17 cellular contexts compared by ENCODE assay signal in the genomic region with DNA sequence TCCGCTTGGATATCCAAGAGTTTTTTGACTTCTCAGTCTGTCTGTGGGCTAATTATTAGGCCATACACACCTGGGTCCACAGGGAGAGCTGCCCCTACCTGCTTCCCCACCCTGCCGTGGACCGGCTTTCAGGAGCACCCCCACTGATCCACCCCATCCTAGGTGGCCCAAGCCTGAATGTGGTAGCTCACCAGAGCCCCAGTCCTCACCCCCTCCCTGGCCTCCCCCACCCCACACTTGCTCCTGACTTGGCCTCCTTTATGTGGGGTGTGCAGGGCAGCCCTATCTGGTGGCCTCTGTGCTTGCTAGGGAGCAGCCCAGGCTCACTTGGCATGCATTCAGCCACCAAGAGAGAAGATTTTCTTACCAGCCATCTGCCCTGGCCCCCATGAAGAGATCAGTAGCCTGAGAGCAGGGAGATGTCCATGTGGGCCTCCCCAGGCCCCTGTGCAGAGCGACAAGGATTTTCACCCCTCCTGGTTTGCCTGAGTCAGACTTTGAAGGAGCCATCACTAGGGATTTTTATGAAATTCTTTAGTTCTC. TPM values are rescaled to one million over a fixed set of nuclear protein-coding genes. Genes with fewer than 3 reads are reported as not detected.
DNase-seq lines count a peak whose midpoint lies in the region; ATAC-seq and TF ChIP-seq lines count a peak whose summit lies in the region.
"Had no signal": no experiment of that assay in that cellular context is flagged by ENCODE, and none has a peak within 500 bp of the region (broad histone marks: within the 10 kb centered on the region; RNA-seq: fewer than 3 reads in every experiment).

No MANE protein-coding gene starts in this region.

- H3K9me3 ChIP-seq in BLaER1 (no peaks in the 10 kb centered on the region), Karpas-422 (ENCODE audit: low read length) (no peaks in the 10 kb centered on the region), SU-DHL-6 (ENCODE audit: insufficient read depth, low read length) (no peaks in the 10 kb centered on the region), neuronal stem cell (replicated peaks in 1 of 2; ENCODE audit: control insufficient read depth in 2 of 2, insufficient read depth in 1 of 2, low read depth in 1 of 2, low read length in 2 of 2) (no peaks in the 10 kb centered on the region), right atrium auricular region (no peaks in the 10 kb centered on the region)
- H3K9me3 ChIP-seq: Caco-2 had no signal

- H3K4me1 ChIP-seq in BLaER1: peaks cover 85% of the 10 kb centered on the region
- H3K4me1 ChIP-seq in Karpas-422 (ENCODE audit: low read length): peaks cover 99% of the 10 kb centered on the region
- peaks cover 0 to 5% of the 10 kb centered on the region in 2 donors for H3K4me1 ChIP-seq in neuronal stem cell (ENCODE audit: control insufficient read depth in 2 of 2, insufficient read depth in 1 of 2, low read depth in 1 of 2, low read length in 2 of 2)
- no peaks in the 10 kb centered on the region for H3K4me1 ChIP-seq in right atrium auricular region

- peaks cover 90% of the 10 kb centered on the region for H3F3A ChIP-seq in SU-DHL-6 (ENCODE audit: insufficient read depth)

- H3K9ac ChIP-seq in BLaER1 (peak overlapping the region; percentile 43; the same call in 1 of the 2 replicates), Karpas-422 (ENCODE audit: low read length) (peak overlapping the region; percentile 76), SU-DHL-6 (ENCODE audit: low read length) (peak overlapping the region; percentile 62), neuronal stem cell (ENCODE audit: low read depth, low read length, poor library complexity) (no peak overlapping the region)
- H3K9ac ChIP-seq: GM23248 had no signal

- no peak overlapping the region for H3K4me3 Mint-ChIP-seq in type B pancreatic cell
- H3K4me3 Mint-ChIP-seq: CD14-positive monocyte had no signal

- H3K9me3 Mint-ChIP-seq in type B pancreatic cell: peaks cover 6% of the 10 kb centered on the region
- H3K9me3 Mint-ChIP-seq: CD14-positive monocyte had no signal

- no CpG with 5 or more reads among the region's 4 CpGs for WGBS in neuronal stem cell (ENCODE audit: extremely low coverage in 2 of 2, insufficient read length in 2 of 2, insufficient replicate concordance in 1 of 2), 2 donors

- peak overlapping the region; percentile 91 for H3K4me2 ChIP-seq in BLaER1
- H3K4me2 ChIP-seq in Karpas-422 (ENCODE audit: low read depth, low read length, poor library complexity, severe bottlenecking): peak overlapping the region; percentile 66
- peak overlapping the region; percentile 67 for H3K4me2 ChIP-seq in SU-DHL-6 (ENCODE audit: low read depth, low read length, poor library complexity, severe bottlenecking)
- H3K4me2 ChIP-seq in neuronal stem cell (ENCODE audit: insufficient read depth, low read length, poor library complexity, severe bottlenecking): no peak overlapping the region

- H3K9me2 ChIP-seq in Karpas-422 (replicated peaks; ENCODE audit: insufficient read depth, low read length) (no peaks in the 10 kb centered on the region), SU-DHL-6 (replicated peaks; ENCODE audit: insufficient read depth, low read length) (no peaks in the 10 kb centered on the region)

- H4K20me1 ChIP-seq in BLaER1 (no peaks in the 10 kb centered on the region), Karpas-422 (ENCODE audit: insufficient read depth, low read depth, low read length) (no peaks in the 10 kb centered on the region), SU-DHL-6 (ENCODE audit: low read depth, low read length) (no peaks in the 10 kb centered on the region)

- H3K4me3 ChIP-seq in BLaER1: peak overlapping the region; percentile 19; the same call in 1 of the 2 replicates
- H3K4me3 ChIP-seq in Karpas-422 (ENCODE audit: low read length): peak overlapping the region; percentile 46
- H3K4me3 ChIP-seq in SU-DHL-6 (ENCODE audit: insufficient read depth, low read length, poor library complexity, severe bottlenecking): peak overlapping the region; percentile 42
- H3K4me3 ChIP-seq in neuronal stem cell (ENCODE audit: low read length in 2 of 2): no peak overlapping the region
- H3K4me3 ChIP-seq in right atrium auricular region: no peak overlapping the region
- H3K4me3 ChIP-seq: GM23248 had no signal

- TF ChIP-seq CTCF in SU-DHL-6 (IDR thresholded peaks at IDR 0.05; ENCODE audit: insufficient read depth, low read length, poor library complexity, severe bottlenecking): no peak
- TF ChIP-seq CTCF in right atrium auricular region (IDR thresholded peaks at IDR 0.05): no peak
- no peak for TF ChIP-seq CTCF in type B pancreatic cell (conservative IDR thresholded peaks at IDR 0.05)

- no peak overlapping the region for H2BK120ac ChIP-seq in neuronal stem cell (ENCODE audit: low read depth, low read length)

- no peak overlapping the region for H3K23ac ChIP-seq in neuronal stem cell (ENCODE audit: low read depth, low read length, poor library complexity)

- H3K36me3 Mint-ChIP-seq in type B pancreatic cell: no peaks in the 10 kb centered on the region

- no peaks in the 10 kb centered on the region for H3K79me1 ChIP-seq in neuronal stem cell (ENCODE audit: low read depth, low read length)

- no peak for ATAC-seq in HG02588 (IDR thresholded peaks at IDR 0.05; ENCODE audit: unreplicated experiment)

- no peak overlapping the region for H2BK15ac ChIP-seq in neuronal stem cell (ENCODE audit: low read length)

- H2AFZ ChIP-seq in Karpas-422 (ENCODE audit: low read length) (no peak overlapping the region), SU-DHL-6 (ENCODE audit: low read depth, low read length, severe bottlenecking) (no peak overlapping the region), neuronal stem cell (ENCODE audit: low read length) (no peak overlapping the region)
- H2AFZ ChIP-seq: GM23248 had no signal

- peaks cover 18% of the 10 kb centered on the region for H3K27me3 Mint-ChIP-seq in type B pancreatic cell

- no peak overlapping the region for H3K27ac Mint-ChIP-seq in type B pancreatic cell

- H3K79me2 ChIP-seq in Karpas-422 (ENCODE audit: low read length) (peaks cover 51% of the 10 kb centered on the region), SU-DHL-6 (ENCODE audit: insufficient read depth, low read length) (peaks cover 79% of the 10 kb centered on the region)

- H3K27me3 ChIP-seq in BLaER1: no peaks in the 10 kb centered on the region
- H3K27me3 ChIP-seq in Karpas-422 (ENCODE audit: low read length): no peaks in the 10 kb centered on the region
- H3K27me3 ChIP-seq in SU-DHL-6 (ENCODE audit: low read length): no peaks in the 10 kb centered on the region
- peaks cover 0 to 14% (median 0%) of the 10 kb centered on the region in 3 experiments for H3K27me3 ChIP-seq in neuronal stem cell (ENCODE audit: control insufficient read depth in 3 of 3, insufficient read depth in 3 of 3, low read depth in 1 of 3, low read length in 3 of 3)
- H3K27me3 ChIP-seq in right atrium auricular region: no peaks in the 10 kb centered on the region

- H3K36me3 ChIP-seq in BLaER1 (no peaks in the 10 kb centered on the region), Karpas-422 (ENCODE audit: insufficient read depth, low read length) (peaks cover 62% of the 10 kb centered on the region), SU-DHL-6 (ENCODE audit: low read length) (peaks cover 12% of the 10 kb centered on the region), neuronal stem cell (replicated peaks in 1 of 2; ENCODE audit: control insufficient read depth in 2 of 2, insufficient read depth in 2 of 2, low read length in 2 of 2) (no peaks in the 10 kb centered on the region), right atrium auricular region (peaks cover 3% of the 10 kb centered on the region)

- no peak overlapping the region for H3K4ac ChIP-seq in neuronal stem cell (ENCODE audit: low read length)

- peak overlapping the region; percentile 57 for H2AK5ac ChIP-seq in neuronal stem cell (ENCODE audit: low read depth, low read length)

- no peak overlapping the region for H2BK5ac ChIP-seq in neuronal stem cell (ENCODE audit: low read length)

- no peak overlapping the region for H2BK12ac ChIP-seq in neuronal stem cell (ENCODE audit: low read length)

- DNase-seq in Karpas-422 (peak; percentile 64), neuronal stem cell (ENCODE audit: low spot score) (no peak), right atrium auricular region (ENCODE audit: low spot score) (no peak), type B pancreatic cell (ENCODE audit: extremely low spot score, unreplicated experiment) (no peak)
- DNase-seq: GM23248, HCEC 1CT, MV-4-11, NCI-H1436, NCI-H2029 treated with DMSO at 0.1 percent for 48 hours, NCI-H510A, NCI-H774, SIG-M5 had no signal

- H3K14ac ChIP-seq in neuronal stem cell (ENCODE audit: low read length): no peak overlapping the region

- H4K8ac ChIP-seq in neuronal stem cell (ENCODE audit: low read depth, low read length): no peak overlapping the region

- H3K27ac ChIP-seq in BLaER1: peak overlapping the region; percentile 77
- peak overlapping the region; percentile 98 for H3K27ac ChIP-seq in Karpas-422 (ENCODE audit: low read length)
- peak overlapping the region; percentile 98 for H3K27ac ChIP-seq in SU-DHL-6 (ENCODE audit: low read depth, low read length)
- no peak overlapping the region for H3K27ac ChIP-seq in neuronal stem cell (replicated peaks; ENCODE audit: low read length)
- H3K27ac ChIP-seq in right atrium auricular region: no peak overlapping the region
- H3K27ac ChIP-seq: GM23248 had no signal

- no peak overlapping the region for H4K91ac ChIP-seq in neuronal stem cell (ENCODE audit: low read depth, low read length, poor library complexity)

- H3K4me1 Mint-ChIP-seq in type B pancreatic cell (ENCODE audit: unreplicated experiment): peaks cover 18% of the 10 kb centered on the region

- no peak overlapping the region for H3K18ac ChIP-seq in neuronal stem cell (ENCODE audit: low read length)

RNA-seq across cellular contexts. Expression of a gene that starts 11.2 kb away (rescaled TPM):
- total RNA-seq in Karpas-422 (2014; rRNA removed; shearing (Covaris generic); ENCODE audit: low replicate concordance): 46.6 and 87.3 TPM in 2 replicates
- 0.13 TPM for polyA plus RNA-seq in neuronal stem cell (2013, experiment 1 of 2)
- 0.08 TPM for polyA plus RNA-seq in neuronal stem cell (2013, experiment 2 of 2)
- 1 to 10 TPM; 1.9 to 4.4 TPM for total RNA-seq in right atrium auricular region
- total RNA-seq in type B pancreatic cell (ENCODE audit: low replicate concordance): 2.0 and 4.1 TPM in 2 replicates

RNA-seq across cellular contexts. Expression of a gene that starts 50.7 kb away (rescaled TPM):
- total RNA-seq in Karpas-422 (2014; rRNA removed; shearing (Covaris generic); ENCODE audit: low replicate concordance): not detected in 2 replicates
- 0.52 TPM for polyA plus RNA-seq in neuronal stem cell (2013, experiment 1 of 2)
- 0.64 TPM for polyA plus RNA-seq in neuronal stem cell (2013, experiment 2 of 2)
- total RNA-seq in right atrium auricular region: 10 to 100 TPM; 14.7 to 19.7 TPM
- total RNA-seq in type B pancreatic cell (ENCODE audit: low replicate concordance): 13.0 and 14.4 TPM in 2 replicates
- polyA plus RNA-seq: CD14-positive monocyte had no signal

Comparison
In these comparisons a context has a peak if more than half of its experiments do, and no peak if none do; other contexts are left out.
1. H3K27ac ChIP-seq: peak in BLaER1 (single experiment), Karpas-422 (single experiment) and SU-DHL-6 (single experiment); none in neuronal stem cell (single experiment) and right atrium auricular region (0 of 2).
2. H3K4me3 ChIP-seq: peak in BLaER1 (single experiment), Karpas-422 (single experiment) and SU-DHL-6 (single experiment); none in neuronal stem cell (0 of 2) and right atrium auricular region (0 of 2).
3. RNA of a gene that starts 50.7 kb away (total RNA-seq): 14.7 to 19.7 TPM in right atrium auricular region and 13.0 to 14.4 TPM in type B pancreatic cell; not detected in Karpas-422; every median in the first group is over 10 times any median in the second.